ENCODE assay signal across 26 cellular contexts in genomic region chr14:64700290-64700689, GRCh38. TPM values are rescaled to one million over a fixed set of nuclear protein-coding genes. Genes with fewer than 3 reads are reported as not detected.
"Had no signal": no experiment of that assay in that cellular context is flagged by ENCODE, and none has a peak within 500 bp of the region (broad histone marks: within the 10 kb centered on the region; RNA-seq: fewer than 3 reads in every experiment).

No MANE protein-coding gene starts in this region.

- H3K27ac Mint-ChIP-seq: activated CD4-positive, alpha-beta T cell treated with anti-CD3 and anti-CD28 coated beads, Interleukin-2, amount 10 ng/mL, durations not matched to agents 7 days and 5 days; activated CD8-positive, alpha-beta T cell treated with anti-CD3 and anti-CD28 coated beads for 36 hours; activated naive CD4-positive, alpha-beta T cell treated with anti-CD3 and anti-CD28 coated beads, Interleukin-2, amount 50 U/mL, for 24 hours; activated T-cell treated with anti-CD3 and anti-CD28 coated beads, Interleukin-2, amount 50 U/mL, for 72 hours; activated T-helper 2 cell treated with anti-CD3 and anti-CD28 coated beads, Interferon-gamma antibody, Interleukin-2, Interleukin-4, amounts not matched to agents 10 μg/mL and 5 μg/mL and 100 μg/mL, durations not matched to agents 14 hours and 24 hours and 36 hours had no signal

- H3K9me3 Mint-ChIP-seq: activated CD4-positive, alpha-beta T cell treated with anti-CD3 and anti-CD28 coated beads, Interleukin-2, amount 10 ng/mL, durations not matched to agents 7 days and 5 days; activated CD8-positive, alpha-beta T cell treated with anti-CD3 and anti-CD28 coated beads for 36 hours; activated naive CD4-positive, alpha-beta T cell treated with anti-CD3 and anti-CD28 coated beads, Interleukin-2, amount 50 U/mL, for 24 hours; activated T-cell treated with anti-CD3 and anti-CD28 coated beads, Interleukin-2, amount 50 U/mL, for 72 hours; activated T-helper 2 cell treated with anti-CD3 and anti-CD28 coated beads, Interferon-gamma antibody, Interleukin-2, Interleukin-4, amounts not matched to agents 10 μg/mL and 5 μg/mL and 100 μg/mL, durations not matched to agents 14 hours and 24 hours and 36 hours had no signal

- H3K4me3 ChIP-seq: ascending aorta, body of pancreas, SK-N-MC had no signal

- H3K36me3 Mint-ChIP-seq: activated naive CD4-positive, alpha-beta T cell treated with anti-CD3 and anti-CD28 coated beads, Interleukin-2, amount 50 U/mL, for 24 hours had no signal

- H3K27ac ChIP-seq: ascending aorta, body of pancreas, SK-N-MC had no signal

- H3K27me3 ChIP-seq: ascending aorta, body of pancreas had no signal

- H3K4me3 Mint-ChIP-seq: activated CD4-positive, alpha-beta T cell treated with anti-CD3 and anti-CD28 coated beads, Interleukin-2, amount 10 ng/mL, durations not matched to agents 7 days and 5 days; activated CD8-positive, alpha-beta T cell treated with anti-CD3 and anti-CD28 coated beads for 36 hours; activated naive CD4-positive, alpha-beta T cell treated with anti-CD3 and anti-CD28 coated beads, Interleukin-2, amount 50 U/mL, for 24 hours; activated T-cell treated with anti-CD3 and anti-CD28 coated beads, Interleukin-2, amount 50 U/mL, for 72 hours had no signal

- H3K36me3 ChIP-seq: ascending aorta had no signal

- H3K4me1 ChIP-seq: ascending aorta had no signal

- DNase-seq: activated CD4-positive, alpha-beta T cell treated with anti-CD3 and anti-CD28 coated beads, Interleukin-2, amount 10 ng/mL, durations not matched to agents 7 days and 5 days; activated CD4-positive, CD25-positive, alpha-beta regulatory T cell treated with anti-CD3 and anti-CD28 coated beads, Interleukin-2, amount 50 U/mL, for 72 hours; activated CD8-positive, alpha-beta memory T cell treated with anti-CD3 and anti-CD28 coated beads, Interleukin-2, amount 50 U/mL, for 4 hours; activated CD8-positive, alpha-beta T cell treated with anti-CD3 and anti-CD28 coated beads for 36 hours; activated gamma-delta T cell treated with Interleukin-2 at 50 U/mL for 16 hours; activated T-cell treated with anti-CD3 and anti-CD28 coated beads, Interleukin-2, amount 50 U/mL, for 72 hours; amniotic stem cell; central memory CD4-positive, alpha-beta T cell; KG1; NCI-H1048; NCI-H1417 treated with DMSO at 0.1 percent for 48 hours; NCI-H1694; NCI-H2029; NCI-H2171 treated with DMSO at 0.1 percent for 48 hours; NCI-H226; NCI-H526; NCI-H774; T-helper 1 cell had no signal

- ATAC-seq: activated CD8-positive, alpha-beta T cell treated with anti-CD3 and anti-CD28 coated beads for 36 hours; activated T-cell treated with anti-CD3 and anti-CD28 coated beads, Interleukin-2, amount 50 U/mL, for 72 hours; body of pancreas; Right ventricle myocardium inferior had no signal

- H3K9me3 ChIP-seq: ascending aorta, body of pancreas had no signal

- FAIRE-seq: bronchial epithelial cell had no signal

RNA-seq across cellular contexts. Expression of gene PLEKHG3, which starts 3.9 kb away (rescaled TPM):
- total RNA-seq: OCI-LY7 had no signal
